ENCODE assay signal across 22 cellular contexts in genomic region chr3:76679510-76679909, GRCh38.
DNase-seq lines count a peak whose midpoint lies in the region; ATAC-seq and TF ChIP-seq lines count a peak whose summit lies in the region.
"Had no signal": no experiment of that assay in that cellular context is flagged by ENCODE, and none has a peak within 500 bp of the region (broad histone marks: within the 10 kb centered on the region; RNA-seq: fewer than 3 reads in every experiment).

No MANE protein-coding gene starts in this region.

- H3F3A ChIP-seq in neural cell (ENCODE audit: insufficient read depth, low read length, poor library complexity, severe bottlenecking) = no peaks in the 10 kb centered on the region

- H3K27me3 ChIP-seq in neural cell (ENCODE audit: insufficient read depth, low read depth, low read length) = no peaks in the 10 kb centered on the region
- H3K27me3 ChIP-seq: colonic mucosa had no signal

- no peaks in the 10 kb centered on the region for H3K9me2 ChIP-seq in neural cell (ENCODE audit: insufficient read depth, low read length)

- TF ChIP-seq EP300 in neural cell (conservative IDR thresholded peaks at IDR 0.05; ENCODE audit: poor library complexity, severe bottlenecking) = no peak

- H4K20me1 ChIP-seq in neural cell (ENCODE audit: insufficient read depth) = no peaks in the 10 kb centered on the region

- no peak overlapping the region for H2AFZ ChIP-seq in neural cell (ENCODE audit: low read depth, low read length)

- H3K36me3 ChIP-seq in neural cell (ENCODE audit: insufficient read depth, low read length) = no peaks in the 10 kb centered on the region
- H3K36me3 ChIP-seq: colonic mucosa had no signal

- TF ChIP-seq CTCF in LNCaP clone FGC (IDR thresholded peaks at IDR 0.05; ENCODE audit: control insufficient read depth, extremely low read depth, insufficient read depth) (0 out of 2 replicates have a peak, but pooled peaks have one; percentile 15), neural cell (IDR thresholded peaks at IDR 0.05; ENCODE audit: poor library complexity, severe bottlenecking) (peak; percentile 52), lower leg skin (IDR thresholded peaks at IDR 0.05) (no peak)

- ATAC-seq in GM19452 (IDR thresholded peaks at IDR 0.05; ENCODE audit: unreplicated experiment) = no peak
- ATAC-seq: activated CD8-positive, alpha-beta T cell treated with anti-CD3 and anti-CD28 coated beads for 36 hours; activated T-cell treated with anti-CD3 and anti-CD28 coated beads, Interleukin-2, amount 50 U/mL, for 4 hours; stimulated activated naive CD8-positive, alpha-beta T cell treated with anti-CD3 and anti-CD28 coated beads, Interleukin-15, amount 100 ng/mL, for 72 hours; WTC11 had no signal

- DNase-seq in DMS 273 (lab: John Stamatoyannopoulos, UW; ENCODE audit: unreplicated experiment) (peak; percentile 14), DMS 273 treated with DMSO at 0.1 percent for 48 hours (lab: John Stamatoyannopoulos, UW) (no peak), LNCaP clone FGC (ENCODE audit: low read depth) (no peak), astrocyte of the hippocampus (ENCODE audit: low read depth, low spot score) (peak; percentile 6), lower leg skin (ENCODE audit: low spot score in 2 of 2) (no peak), NCI-H2227 (lab: John Stamatoyannopoulos, UW; ENCODE audit: unreplicated experiment) (no peak)
- DNase-seq: 8988T; activated CD8-positive, alpha-beta T cell treated with anti-CD3 and anti-CD28 coated beads for 36 hours; activated naive CD4-positive, alpha-beta T cell treated with anti-CD3 and anti-CD28 coated beads, Interleukin-2, amount 10 ng/mL, durations not matched to agents 7 days and 5 days; activated T-cell treated with anti-CD3 and anti-CD28 coated beads, Interleukin-2, amount 50 U/mL, for 4 hours; colonic mucosa; H7; NCI-H1694; NCI-H510A treated with DMSO at 0.1 percent for 48 hours; OCI-M1; posterior cingulate gyrus; stimulated activated CD4-positive, alpha-beta T cell treated with anti-CD3 and anti-CD28 coated beads, Interleukin-2, amount 100 ng/mL, for 48 hours; stimulated activated naive CD8-positive, alpha-beta T cell treated with anti-CD3 and anti-CD28 coated beads, Interleukin-15, amount 100 ng/mL, for 72 hours; trophoblast cell had no signal

- H3K27ac ChIP-seq in neural cell (ENCODE audit: low read length) = no peak overlapping the region
- H3K27ac ChIP-seq: colonic mucosa had no signal

- intact Hi-C loops in lower leg skin (cut with DNase I; ENCODE audit: low total_unique reads) = no loop called here

- WGBS in lower leg skin, 2 donors = 87 to 91% methylated on average over 1 of the region's 1 CpG

- H3K4me3 ChIP-seq in LNCaP clone FGC (ENCODE audit: low read depth, low read length) = no peak overlapping the region
- H3K4me3 ChIP-seq in neural cell (ENCODE audit: low read length) = no peak overlapping the region
- no peak overlapping the region for H3K4me3 ChIP-seq in lower leg skin (ENCODE audit: low read depth, poor library complexity, severe bottlenecking)
- H3K4me3 ChIP-seq: colonic mucosa had no signal

- H3K9me3 ChIP-seq in neural cell (ENCODE audit: low read length) = no peaks in the 10 kb centered on the region
- H3K9me3 ChIP-seq: colonic mucosa had no signal

- no peak for TF ChIP-seq POLR2A in lower leg skin (IDR thresholded peaks at IDR 0.05)

- no peaks in the 10 kb centered on the region for H3K79me2 ChIP-seq in neural cell (replicated peaks; ENCODE audit: insufficient read depth, low read length)

- no peak overlapping the region for H3K4me2 ChIP-seq in neural cell (ENCODE audit: low read length)

- TF ChIP-seq RAD21 in neural cell (conservative IDR thresholded peaks at IDR 0.05) = peak; percentile 58

- H3K9ac ChIP-seq in neural cell (ENCODE audit: low read length) = no peak overlapping the region

TF ChIP-seq in neural cell, 6 proteins besides CTCF, POLR2A, EP300 and RAD21:
- TF ChIP-seq EZH2 (IDR thresholded peaks at IDR 0.05; ENCODE audit: borderline replicate concordance, insufficient read depth, low read length, poor library complexity, severe bottlenecking) (no peak), SMC3 (conservative IDR thresholded peaks at IDR 0.05; ENCODE audit: poor library complexity) (peak; percentile 42)

Comparison
In these comparisons a context has a peak if more than half of its experiments do, and no peak if none do; other contexts are left out.
1. DNase-seq: peak in DMS 273 (single experiment) and astrocyte of the hippocampus (single experiment); none in DMS 273 treated with DMSO at 0.1 percent for 48 hours (single experiment), LNCaP clone FGC (single experiment), lower leg skin (0 of 2) and NCI-H2227 (single experiment).
2. CTCF ChIP-seq: peak in LNCaP clone FGC (single experiment) and neural cell (single experiment); none in lower leg skin (0 of 3).